ENCODE assay signal across 8 cellular contexts in the genomic region with DNA sequence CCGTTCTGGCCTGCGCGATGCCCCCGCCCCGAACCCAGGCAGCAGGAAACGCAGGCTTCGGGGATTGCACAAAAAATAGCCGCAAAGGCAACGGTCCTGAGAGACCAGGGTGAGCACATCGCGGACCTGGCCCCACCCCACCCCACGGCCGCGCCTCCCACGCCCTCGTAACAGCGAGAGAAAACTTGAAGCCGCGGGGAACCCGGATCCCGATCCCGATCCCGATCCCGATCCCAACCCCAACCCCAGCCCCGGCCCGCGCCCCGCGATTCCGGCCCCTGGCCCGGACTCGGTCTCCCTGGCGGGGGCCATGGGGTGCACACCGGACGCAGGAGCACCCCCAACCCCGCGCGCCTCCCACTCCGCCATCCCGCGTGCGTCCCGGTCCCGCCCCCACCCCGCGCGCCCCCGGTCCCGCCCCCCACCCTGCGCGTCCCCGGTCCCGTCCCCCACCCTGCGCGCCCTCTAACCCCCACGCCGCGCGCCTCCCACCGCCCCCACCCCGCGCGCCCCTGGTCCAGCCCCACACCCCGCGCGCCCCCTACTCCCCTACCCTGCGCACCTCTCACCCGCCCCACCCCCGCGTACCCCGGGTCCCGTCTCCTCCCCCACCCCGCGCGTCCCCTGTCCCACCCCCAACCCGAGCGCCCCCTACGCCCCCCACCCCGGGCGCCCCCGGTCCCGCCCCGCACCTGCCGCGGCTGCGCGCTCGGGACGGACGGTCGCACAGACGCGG. TPM values are rescaled to one million over a fixed set of nuclear protein-coding genes. Genes with fewer than 3 reads are reported as not detected.
DNase-seq lines count a peak whose midpoint lies in the region; ATAC-seq, FAIRE-seq and TF ChIP-seq lines count a peak whose summit lies in the region.

No MANE protein-coding gene starts in this region.

- H3K4me3 ChIP-seq in choroid plexus epithelial cell (ENCODE audit: low read depth, low read length) (peak overlapping the region; percentile 89), right lobe of liver (peak overlapping the region; percentile 95 to 100 (median 99))

- TF ChIP-seq CTCF in 22Rv1 (IDR thresholded peaks at IDR 0.05) (no peak), choroid plexus epithelial cell (conservative IDR thresholded peaks at IDR 0.05; ENCODE audit: low read depth, low read length) (no peak), right lobe of liver (IDR thresholded peaks at IDR 0.05) (no peak)

- H3K27ac ChIP-seq in 22Rv1 (peak overlapping the region; percentile 72), right lobe of liver (peak overlapping the region; percentile 78 to 91 (median 83))

- ATAC-seq in right lobe of liver (peak in 3 of 4 donors; percentile 2 to 4 (median 3)), HG03571 (IDR thresholded peaks at IDR 0.05; ENCODE audit: unreplicated experiment) (no peak)

- WGBS in right lobe of liver (ENCODE audit: insufficient coverage, low coverage, low lambda C conversion rate, missing lambda C conversion rate) = 2% methylated on average over 33 of the region's 93 CpGs

- intact Hi-C loops in right lobe of liver (cut with DNase I) = loop anchor here in 1 of 2 donors (10.0 kb wide), 1 partner anchor 169 kb away; no protein-coding TSS in a partner anchor

- TF ChIP-seq POLR2A in H54 (IDR thresholded peaks at IDR 0.05; ENCODE audit: low read depth, low read length) (0 out of 2 replicates have a peak, but pooled peaks have one; percentile 4), right lobe of liver (IDR thresholded peaks at IDR 0.05) (no peak)

- peaks cover 0 to 17% (median 9%) of the 10 kb centered on the region in 4 donors for H3K36me3 ChIP-seq in right lobe of liver

- peaks cover 0 to 18% (median 3%) of the 10 kb centered on the region in 4 donors for H3K4me1 ChIP-seq in right lobe of liver

- peak; percentile 50 for DNase-seq in H54 (ENCODE audit: insufficient read length, low spot score)
- DNase-seq in T-helper 2 cell = peak in 3 of 5 experiments; percentile 50 to 62 (median 58)
- peak; percentile 49 for DNase-seq in choroid plexus epithelial cell (ENCODE audit: low read depth)
- peak; percentile 61 to 66 (median 65) for DNase-seq in right lobe of liver
- DNase-seq in stimulated activated naive CD4-positive, alpha-beta T cell treated with Interleukin-2 at 50 U/mL for 16 hours (lab: John Stamatoyannopoulos, UW) = peak; percentile 64
- no peak for DNase-seq in NCI-H446 treated with DMSO at 0.1 percent for 48 hours (lab: John Stamatoyannopoulos, UW)

- H3K27me3 ChIP-seq in right lobe of liver = no peaks in the 10 kb centered on the region

- no peaks in the 10 kb centered on the region for H3K9me3 ChIP-seq in right lobe of liver

- FAIRE-seq in H54 (lab: Jason Lieb, UNC) = no peak

RNA-seq across cellular contexts. Expression of gene NOP14, which starts 29.0 kb away (rescaled TPM):
- 10 to 100 TPM; 16.1 to 24.7 (median 19.5) TPM for total RNA-seq in right lobe of liver

RNA-seq across cellular contexts. Expression of gene GRK4, which starts 29.1 kb away (rescaled TPM):
- 1 to 10 TPM; 1.0 to 4.3 (median 2.8) TPM for total RNA-seq in right lobe of liver
